8 cellular contexts compared by ENCODE assay signal in the genomic region with DNA sequence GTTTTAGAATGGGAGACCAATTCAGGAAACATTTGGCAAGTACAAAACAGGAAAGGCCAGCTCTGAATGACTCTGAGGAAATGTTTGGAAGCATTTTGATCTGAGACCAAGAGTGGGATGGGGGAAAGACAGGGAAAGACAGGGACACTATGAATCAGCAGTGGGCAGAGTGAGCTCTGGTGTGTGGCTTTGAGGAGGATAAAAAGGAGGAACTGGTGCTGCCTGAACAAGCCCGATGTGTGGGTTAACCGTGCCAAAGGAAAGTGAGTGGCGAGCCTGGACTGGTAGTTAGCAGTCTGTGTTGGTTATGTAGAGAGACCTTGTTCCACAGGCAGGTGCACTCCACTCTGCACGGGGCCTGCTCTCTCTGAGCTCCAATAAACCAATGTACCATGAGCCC. TPM values are rescaled to one million over a fixed set of nuclear protein-coding genes. Genes with fewer than 3 reads are reported as not detected.
DNase-seq lines count a peak whose midpoint lies in the region; ATAC-seq, FAIRE-seq and TF ChIP-seq lines count a peak whose summit lies in the region.

No MANE protein-coding gene starts in this region.

- dilution Hi-C loops in keratinocyte (cut with MboI; ENCODE audit: extremely low pct_ligation_motif_present, low sequenced_read_pairs): no loop called here

- H3K27me3 Mint-ChIP-seq in CD14-positive monocyte (ENCODE audit: low read depth in 3 of 3) (peaks cover 0 to 2% (median 1%) of the 10 kb centered on the region in 3 donors), GM23338 (ENCODE audit: insufficient read depth, low read depth, poor library complexity) (peaks cover 7% of the 10 kb centered on the region)

- H3K4me3 ChIP-seq in GM23338: no peak overlapping the region
- peak overlapping the region in 1 of 3 experiments; percentile 37 for H3K4me3 ChIP-seq in keratinocyte (ENCODE audit: control insufficient read depth in 2 of 3, extremely low read depth in 1 of 3, insufficient read depth in 2 of 3, low read depth in 1 of 3, low read length in 3 of 3)

- H3K4me1 ChIP-seq in GM23338 (ENCODE audit: insufficient read depth): peaks cover 30% of the 10 kb centered on the region
- H3K4me1 ChIP-seq in keratinocyte (ENCODE audit: control insufficient read depth, extremely low read depth, insufficient read depth, low read length): peaks cover 22% of the 10 kb centered on the region

- no peaks in the 10 kb centered on the region for H3K9me3 Mint-ChIP-seq in CD14-positive monocyte
- no peaks in the 10 kb centered on the region for H3K9me3 Mint-ChIP-seq in GM23338

- no peaks in the 10 kb centered on the region for H4K20me1 ChIP-seq in GM23338 (replicated peaks; ENCODE audit: insufficient read depth)
- no peaks in the 10 kb centered on the region for H4K20me1 ChIP-seq in keratinocyte (ENCODE audit: control insufficient read depth, extremely low read depth, insufficient read depth, low read length)

- TF ChIP-seq CTCF in CD14-positive monocyte (IDR thresholded peaks at IDR 0.05) (no peak), GM23338 (conservative IDR thresholded peaks at IDR 0.05; ENCODE audit: low read depth in 2 of 2) (no peak), keratinocyte (optimal IDR thresholded peaks at IDR 0.05 in 1 of 3, IDR thresholded peaks at IDR 0.05 in 1 of 3, conservative IDR thresholded peaks at IDR 0.05 in 1 of 3; ENCODE audit: extremely low read depth in 1 of 3, insufficient read depth in 2 of 3, low read length in 3 of 3) (peak in 1 of 3 experiments; percentile 1)

- H3K4me3 Mint-ChIP-seq in CD14-positive monocyte: peak overlapping the region in 1 of 2 donors; percentile 21
- H3K4me3 Mint-ChIP-seq in GM23338: no peak overlapping the region

- H3K4me1 Mint-ChIP-seq in CD14-positive monocyte: peaks cover 49% of the 10 kb centered on the region
- peaks cover 27% of the 10 kb centered on the region for H3K4me1 Mint-ChIP-seq in GM23338

- H3K27ac Mint-ChIP-seq in CD14-positive monocyte (peak overlapping the region in 5 of 7 donors; percentile 6 to 60 (median 11)), GM23338 (peak overlapping the region; percentile 60; the same call in 1 of the 2 replicates)

- ATAC-seq in GM23338 (peak; percentile 19; the same call in 2 of the 3 replicates), GM18505 (IDR thresholded peaks at IDR 0.05; ENCODE audit: unreplicated experiment) (no peak)

- H2AFZ ChIP-seq in GM23338 (peak overlapping the region; percentile 41; the same call in 1 of the 2 replicates), keratinocyte (ENCODE audit: control insufficient read depth, low read length) (no peak overlapping the region)

- TF ChIP-seq POLR2A in GM18505 (IDR thresholded peaks at IDR 0.05; ENCODE audit: borderline replicate concordance, extremely low read depth, insufficient read depth, insufficient read length): no peak

- peak; percentile 100 for FAIRE-seq in keratinocyte (lab: Jason Lieb, UNC)

- H3K9me2 ChIP-seq in GM23338 (ENCODE audit: insufficient read depth): no peaks in the 10 kb centered on the region

- H3K27ac ChIP-seq in GM23338 (ENCODE audit: low read depth) (no peak overlapping the region), keratinocyte (ENCODE audit: control insufficient read depth, insufficient read depth, low read length) (peak overlapping the region; percentile 19)

- H3K27me3 ChIP-seq in GM23338 (ENCODE audit: insufficient read depth) (peaks cover 22% of the 10 kb centered on the region), keratinocyte (ENCODE audit: control insufficient read depth, extremely low read depth, insufficient read depth, low read length) (no peaks in the 10 kb centered on the region)

- no peak overlapping the region for H3K9ac ChIP-seq in keratinocyte (ENCODE audit: control insufficient read depth, extremely low read depth, insufficient read depth, low read length)

- DNase-seq in CD14-positive monocyte (ENCODE audit: low spot score) (no peak), GM23338 (ENCODE audit: low spot score) (no peak), UCSD-AML1 (lab: John Stamatoyannopoulos, UW; ENCODE audit: unreplicated experiment) (peak; percentile 43), keratinocyte (ENCODE audit: low read depth, low spot score) (peak; percentile 49), NCI-H187 treated with DMSO at 0.1 percent for 48 hours (lab: John Stamatoyannopoulos, UW) (no peak), amniotic stem cell (lab: John Stamatoyannopoulos, UW) (no peak)
- DNase-seq in activated CD4-positive, CD25-positive, alpha-beta regulatory T cell treated with anti-CD3 and anti-CD28 coated beads, Interleukin-2, amount 50 U/mL, for 72 hours: no peak

- H3K79me2 ChIP-seq in GM23338 (replicated peaks; ENCODE audit: insufficient read depth) (no peaks in the 10 kb centered on the region), keratinocyte (ENCODE audit: control insufficient read depth, insufficient read depth, low read length) (no peaks in the 10 kb centered on the region)

- peaks cover 2% of the 10 kb centered on the region for H3K9me1 ChIP-seq in keratinocyte (ENCODE audit: control insufficient read depth, extremely low read depth, insufficient read depth, low read length)

- H3K9me3 ChIP-seq in keratinocyte (ENCODE audit: control insufficient read depth, low read depth, low read length): no peaks in the 10 kb centered on the region

- no peaks in the 10 kb centered on the region for H3K36me3 ChIP-seq in GM23338 (ENCODE audit: insufficient read depth)
- H3K36me3 ChIP-seq in keratinocyte (ENCODE audit: control insufficient read depth in 2 of 2, extremely low read depth in 1 of 2, insufficient read depth in 2 of 2, low read length in 2 of 2): no peaks in the 10 kb centered on the region

- peak overlapping the region; percentile 19; the same call in 1 of the 2 replicates for H3K4me2 ChIP-seq in GM23338
- peak overlapping the region; percentile 72 for H3K4me2 ChIP-seq in keratinocyte (ENCODE audit: control insufficient read depth, extremely low read depth, insufficient read depth, low read depth, low read length)

- H3F3A ChIP-seq in GM23338 (replicated peaks; ENCODE audit: low read depth): no peaks in the 10 kb centered on the region

- intact Hi-C loops in CD14-positive monocyte (cut with micrococcal nuclease): no loop called here

- H3K36me3 Mint-ChIP-seq in CD14-positive monocyte (peaks cover 6 to 7% of the 10 kb centered on the region in 2 donors), GM23338 (ENCODE audit: low read depth) (no peaks in the 10 kb centered on the region)

TF ChIP-seq in GM23338, 12 proteins besides CTCF, POLR2A, EP300 and RAD21:
- TF ChIP-seq NANOG (IDR thresholded peaks at IDR 0.05; ENCODE audit: borderline replicate concordance) (no peak), ZNF331 (CRISPR knock-in tag; IDR thresholded peaks at IDR 0.05; ENCODE audit: low read depth) (no peak), POLR2AphosphoS5 (IDR thresholded peaks at IDR 0.05; ENCODE audit: low read depth) (no peak), EZH2 (IDR thresholded peaks at IDR 0.05; ENCODE audit: low read depth, unreplicated experiment) (no peak), EZH2phosphoT487 (IDR thresholded peaks at IDR 0.05; ENCODE audit: unreplicated experiment) (no peak), ZNF114 (CRISPR knock-in tag; IDR thresholded peaks at IDR 0.05) (no peak)
- TF ChIP-seq, protein P1, sequence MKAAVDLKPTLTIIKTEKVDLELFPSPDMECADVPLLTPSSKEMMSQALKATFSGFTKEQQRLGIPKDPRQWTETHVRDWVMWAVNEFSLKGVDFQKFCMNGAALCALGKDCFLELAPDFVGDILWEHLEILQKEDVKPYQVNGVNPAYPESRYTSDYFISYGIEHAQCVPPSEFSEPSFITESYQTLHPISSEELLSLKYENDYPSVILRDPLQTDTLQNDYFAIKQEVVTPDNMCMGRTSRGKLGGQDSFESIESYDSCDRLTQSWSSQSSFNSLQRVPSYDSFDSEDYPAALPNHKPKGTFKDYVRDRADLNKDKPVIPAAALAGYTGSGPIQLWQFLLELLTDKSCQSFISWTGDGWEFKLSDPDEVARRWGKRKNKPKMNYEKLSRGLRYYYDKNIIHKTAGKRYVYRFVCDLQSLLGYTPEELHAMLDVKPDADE (IDR thresholded peaks at IDR 0.05): no peak

RNA-seq across cellular contexts. Expression of a gene that starts 5.3 kb away (rescaled TPM):
- polyA plus RNA-seq in CD14-positive monocyte: 10 to 100 TPM in 1 of 2 donors, 1 to 10 TPM in 1; 8.8 to 12.9 TPM
- 9.6 and 15.8 TPM in 2 replicates for total RNA-seq in GM23338 (2014; rRNA removed; shearing (Covaris generic))
- 2.3 and 3.1 TPM in 2 replicates for polyA plus RNA-seq in GM23338 (2016; fragmentation: Nextera tagmentation; extraction: Ambion mirVana)
- 6.0 to 11.0 TPM (median 10.7 TPM) in 3 replicates for polyA plus RNA-seq in keratinocyte
- polyA plus RNA-seq in keratinocyte (2011; ENCODE audit: low read depth): 22.1 TPM
- 6.2 and 11.0 TPM in 2 replicates for polyA plus RNA-seq in keratinocyte (2011; cell fraction: cytosol; rRNA removed)
- polyA plus RNA-seq in keratinocyte (2011; cell fraction: nucleus; rRNA removed): 10.3 and 18.1 TPM in 2 replicates
- polyA plus RNA-seq in keratinocyte (2012; ENCODE audit: low replicate concordance): 9.3 and 22.3 TPM in 2 replicates
- 12.5 to 16.6 TPM (median 15.6 TPM) in 3 replicates for polyA minus RNA-seq in keratinocyte
- 10.4 TPM for polyA minus RNA-seq in keratinocyte (2011; cell fraction: cytosol; rRNA and poly(A)+ RNA removed)
- 23.7 and 26.2 TPM in 2 replicates for polyA minus RNA-seq in keratinocyte (2011; cell fraction: nucleus; rRNA and poly(A)+ RNA removed)

Comparison
In these comparisons a context has a peak if more than half of its experiments do, and no peak if none do; other contexts are left out.
1. DNase-seq: peak in UCSD-AML1 (single experiment) and keratinocyte (single experiment); none in CD14-positive monocyte (single experiment), GM23338 (single experiment), activated CD4-positive, CD25-positive, alpha-beta regulatory T cell treated with anti-CD3 and anti-CD28 coated beads, Interleukin-2, amount 50 U/mL, for 72 hours (single experiment), NCI-H187 treated with DMSO at 0.1 percent for 48 hours (single experiment) and amniotic stem cell (single experiment).